ENCODE assay signal across 21 cellular contexts in the genomic region with DNA sequence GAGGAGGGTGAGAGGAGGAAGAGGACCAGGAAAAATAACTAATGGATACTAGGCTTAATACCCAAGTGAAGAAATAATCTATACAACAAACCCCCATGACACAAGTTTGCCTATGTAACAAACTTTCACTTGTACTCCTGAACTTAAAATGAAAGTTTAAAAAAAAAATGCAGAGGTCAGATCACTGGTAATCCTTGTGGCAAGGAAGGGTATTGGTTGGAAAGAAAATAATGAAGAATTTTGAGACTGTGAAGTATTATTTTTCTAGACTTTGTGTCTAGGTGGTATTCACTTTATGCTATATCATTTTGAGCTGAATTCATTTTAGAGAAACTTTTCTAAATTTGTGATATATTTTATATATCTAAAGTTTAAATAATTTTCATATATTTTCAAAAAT.
"Had no signal": no experiment of that assay in that cellular context is flagged by ENCODE, and none has a peak within 500 bp of the region (broad histone marks: within the 10 kb centered on the region; RNA-seq: fewer than 3 reads in every experiment).

No MANE protein-coding gene starts in this region.

- H3K79me2 ChIP-seq: hepatocyte had no signal

- H3K9me3 ChIP-seq: neutrophil, thoracic aorta, transverse colon had no signal

- DNase-seq: effector CD4-positive, alpha-beta T cell; foreskin keratinocyte; head of caudate nucleus; kidney; left colon; left ventricle myocardium superior; mesenchymal stem cell; naive B cell; stimulated activated CD4-positive, alpha-beta T cell treated with anti-CD3 and anti-CD28 coated beads, Interleukin-2, amount 100 ng/mL, for 24 hours; stimulated activated CD4-positive, alpha-beta T cell treated with anti-CD3 and anti-CD28 coated beads, Interleukin-4, amount 100 ng/mL, for 4 hours; stimulated activated naive B cell treated with anti-CD40 and anti-IgM and Interleukin-4, amounts not matched to agents 10 μg/mL and 1 μg/mL and 100 μg/mL, for 72 hours; stomach; substantia nigra; transverse colon had no signal

- H3K36me3 Mint-ChIP-seq: naive B cell; stimulated activated naive B cell treated with anti-CD40 and anti-IgM and Interleukin-4, amounts not matched to agents 10 μg/mL and 1 μg/mL and 100 μg/mL, for 72 hours had no signal

- H3K36me3 ChIP-seq: neutrophil, stomach, thoracic aorta, transverse colon had no signal

- H3K27ac Mint-ChIP-seq: naive B cell; nephron; stimulated activated naive B cell treated with anti-CD40 and anti-IgM and Interleukin-4, amounts not matched to agents 10 μg/mL and 1 μg/mL and 100 μg/mL, for 72 hours had no signal

- H3K9me3 Mint-ChIP-seq: nephron had no signal

- H3K4me3 ChIP-seq: coronary artery, hepatocyte, lung, stomach, thoracic aorta, transverse colon had no signal

- H3K27me3 ChIP-seq: foreskin keratinocyte, hepatocyte, neutrophil, stomach, transverse colon had no signal

- H3K4me1 Mint-ChIP-seq: naive B cell; nephron; stimulated activated naive B cell treated with anti-CD40 and anti-IgM and Interleukin-4, amounts not matched to agents 10 μg/mL and 1 μg/mL and 100 μg/mL, for 72 hours had no signal

- H3K27ac ChIP-seq: coronary artery, foreskin keratinocyte, hepatocyte, neutrophil, stomach, thoracic aorta, transverse colon had no signal

- H2AFZ ChIP-seq: hepatocyte had no signal

- H3K4me1 ChIP-seq: foreskin keratinocyte, stomach, transverse colon had no signal

- H3K27me3 Mint-ChIP-seq: naive B cell; stimulated activated naive B cell treated with anti-CD40 and anti-IgM and Interleukin-4, amounts not matched to agents 10 μg/mL and 1 μg/mL and 100 μg/mL, for 72 hours had no signal

- H3K4me2 ChIP-seq: hepatocyte had no signal

- H3K4me3 Mint-ChIP-seq: naive B cell; nephron; stimulated activated naive B cell treated with anti-CD40 and anti-IgM and Interleukin-4, amounts not matched to agents 10 μg/mL and 1 μg/mL and 100 μg/mL, for 72 hours had no signal

- ATAC-seq: foreskin keratinocyte; left colon; left ventricle myocardium superior; sciatic nerve; stimulated activated naive B cell treated with anti-CD40 and anti-IgM and Interleukin-4, amounts not matched to agents 10 μg/mL and 1 μg/mL and 100 μg/mL, for 72 hours had no signal
